In genomic region chr5:30030110-30030509, GRCh38 we compare ENCODE assay signal across 2 cellular contexts.
TF ChIP-seq lines count a peak whose summit lies in the region.

No MANE protein-coding gene starts in this region.

TF ChIP-seq in GM23338, 12 proteins besides CTCF, POLR2A, EP300 and RAD21 (continued from another document):
- no peak for TF ChIP-seq REST (IDR thresholded peaks at IDR 0.05; ENCODE audit: unreplicated experiment)
- TF ChIP-seq ZNF462 (CRISPR knock-in tag; IDR thresholded peaks at IDR 0.05), result no peak
- no peak for TF ChIP-seq EZH2 (IDR thresholded peaks at IDR 0.05; ENCODE audit: low read depth, unreplicated experiment)
- no peak for TF ChIP-seq ETS1 (IDR thresholded peaks at IDR 0.05)
- no peak for TF ChIP-seq JUNB (IDR thresholded peaks at IDR 0.05; ENCODE audit: unreplicated experiment)

TF ChIP-seq in H1, 55 proteins besides CTCF, POLR2A, EP300 and RAD21 (continued from another document):
- TF ChIP-seq CHD2 (IDR thresholded peaks at IDR 0.05; ENCODE audit: low read length), result no peak
- no peak for TF ChIP-seq GTF2F1 (IDR thresholded peaks at IDR 0.05; ENCODE audit: borderline replicate concordance, low read depth, low read length)
- TF ChIP-seq SP4 (IDR thresholded peaks at IDR 0.05; ENCODE audit: low read length), result no peak
- TF ChIP-seq ZNF274 (IDR thresholded peaks at IDR 0.05; ENCODE audit: borderline replicate concordance, extremely low read depth, low read length), result no peak
- TF ChIP-seq FOSL1 (IDR thresholded peaks at IDR 0.05; ENCODE audit: insufficient read depth, low read depth, low read length), result no peak
- no peak for TF ChIP-seq KDM1A (IDR thresholded peaks at IDR 0.05; ENCODE audit: borderline replicate concordance, low read length)
- TF ChIP-seq E2F6 (IDR thresholded peaks at IDR 0.05), result no peak
TF ChIP-seq in H1: peak in this region for 0.
